ENCODE assay signal across 1 cellular context in the genomic region with DNA sequence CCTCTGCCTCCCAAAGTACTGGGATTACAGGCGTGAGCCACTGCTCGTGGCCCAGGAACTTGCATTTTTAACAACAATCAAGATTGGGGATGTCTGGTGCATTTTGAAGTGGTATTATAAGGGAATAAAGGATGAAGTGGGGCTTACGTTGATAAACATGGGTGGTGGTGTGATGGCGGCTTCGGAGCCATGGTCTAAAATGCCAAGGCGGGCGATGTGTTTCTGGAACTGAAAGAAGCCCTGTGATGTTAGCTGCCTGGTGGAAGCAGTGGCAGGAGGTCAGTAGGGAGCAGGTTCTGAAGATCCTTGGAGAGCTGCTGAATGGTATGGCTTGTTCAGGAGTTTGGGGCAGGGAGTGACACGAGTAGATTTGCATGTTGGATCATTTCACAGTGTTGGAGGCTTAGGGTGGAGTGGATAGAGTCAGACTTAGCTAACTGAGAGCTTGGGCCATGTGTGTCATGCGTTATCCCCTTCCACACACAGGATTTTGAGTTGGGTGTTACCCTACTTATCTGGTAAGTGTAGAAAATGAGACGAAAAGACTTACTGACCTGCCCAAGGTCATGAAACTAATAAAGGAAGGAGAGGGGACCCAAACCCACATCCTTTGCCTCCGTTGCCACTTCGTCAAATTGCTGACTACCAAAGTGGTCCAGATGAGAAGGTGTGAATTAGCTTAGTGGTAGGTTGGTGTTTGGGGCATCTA.
TF ChIP-seq lines count a peak whose summit lies in the region.

No MANE protein-coding gene starts in this region.

TF ChIP-seq in WTC11, 78 proteins besides CTCF, POLR2A, EP300 and RAD21 (continued from another document):
- TF ChIP-seq MAX (CRISPR knock-in tag; IDR thresholded peaks at IDR 0.05), result no peak
- TF ChIP-seq, protein P1, sequence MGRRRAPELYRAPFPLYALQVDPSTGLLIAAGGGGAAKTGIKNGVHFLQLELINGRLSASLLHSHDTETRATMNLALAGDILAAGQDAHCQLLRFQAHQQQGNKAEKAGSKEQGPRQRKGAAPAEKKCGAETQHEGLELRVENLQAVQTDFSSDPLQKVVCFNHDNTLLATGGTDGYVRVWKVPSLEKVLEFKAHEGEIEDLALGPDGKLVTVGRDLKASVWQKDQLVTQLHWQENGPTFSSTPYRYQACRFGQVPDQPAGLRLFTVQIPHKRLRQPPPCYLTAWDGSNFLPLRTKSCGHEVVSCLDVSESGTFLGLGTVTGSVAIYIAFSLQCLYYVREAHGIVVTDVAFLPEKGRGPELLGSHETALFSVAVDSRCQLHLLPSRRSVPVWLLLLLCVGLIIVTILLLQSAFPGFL (CRISPR knock-in tag; IDR thresholded peaks at IDR 0.05; ENCODE audit: borderline replicate concordance), result no peak
- TF ChIP-seq KAT7 (CRISPR knock-in tag; IDR thresholded peaks at IDR 0.05; ENCODE audit: borderline replicate concordance), result no peak
- no peak for TF ChIP-seq ELF4 (CRISPR knock-in tag; IDR thresholded peaks at IDR 0.05; ENCODE audit: low read depth)
- TF ChIP-seq NFE2L1 (CRISPR knock-in tag; IDR thresholded peaks at IDR 0.05), result no peak
- TF ChIP-seq ZNF532 (CRISPR knock-in tag; IDR thresholded peaks at IDR 0.05; ENCODE audit: borderline replicate concordance), result no peak
- TF ChIP-seq TEAD1 (CRISPR knock-in tag; IDR thresholded peaks at IDR 0.05), result no peak
TF ChIP-seq in WTC11: peak in this region for 0.
